Comparison of ENCODE assay signal across 5 cellular contexts in genomic region chr15:30303968-30304367, GRCh38.
DNase-seq lines count a peak whose midpoint lies in the region; ATAC-seq, FAIRE-seq and TF ChIP-seq lines count a peak whose summit lies in the region.
"Not testable (repeated sequence)": the region's sequence is repeated elsewhere in the genome, so short reads cannot be mapped to it uniquely, and the experiment has no call there.

No MANE protein-coding gene starts in this region.

- not testable (repeated sequence) for TF ChIP-seq EP300 in GM12878 (IDR thresholded peaks at IDR 0.05; ENCODE audit: borderline replicate concordance in 1 of 2, control insufficient read depth in 1 of 2, low read depth in 2 of 2, low read length in 2 of 2)

- H3K9me3 ChIP-seq in GM12878 (replicated peaks; ENCODE audit: control insufficient read depth, insufficient read depth, low read length) = not testable (repeated sequence)

- H3K4me3 ChIP-seq in GM12878; bronchial epithelial cell (ENCODE audit: low read depth, low read length): not testable (repeated sequence)

- H3K36me3 Mint-ChIP-seq in WTC11 = not testable (repeated sequence)

- not testable (repeated sequence) for TF ChIP-seq RAD21 in GM12878 (IDR thresholded peaks at IDR 0.05; ENCODE audit: insufficient read depth, low read depth, low read length)

- not testable (repeated sequence) for H3K9me3 Mint-ChIP-seq in WTC11

- CTCF ChIA-PET in WTC11 (lab: Charles Lee); GM12878 (lab: Yijun Ruan, JAX): not testable (repeated sequence)

- WGBS in GM12878 (ENCODE audit: insufficient coverage, insufficient replicate concordance, low lambda C conversion rate, missing lambda C conversion rate) = no CpG with 5 or more reads among the region's 3 CpGs

- not testable (repeated sequence) for H4K20me1 ChIP-seq in GM12878 (ENCODE audit: control insufficient read depth, insufficient read depth)

- DNase-seq in HTR-8/SVneo (ENCODE audit: insufficient read length, low spot score); WTC11 (ENCODE audit: low spot score); GM12878 (ENCODE audit: low read depth, low spot score); bronchial epithelial cell (ENCODE audit: low read depth); urothelium cell line (ENCODE audit: low spot score): not testable (repeated sequence)

- H3K79me2 ChIP-seq in GM12878 (ENCODE audit: control insufficient read depth, insufficient read depth, low read length) = not testable (repeated sequence)

- not testable (repeated sequence) for H3K4me1 Mint-ChIP-seq in WTC11

- H3K4me2 ChIP-seq in GM12878 (ENCODE audit: control insufficient read depth, insufficient read depth) = not testable (repeated sequence)

- H3K4me1 ChIP-seq in GM12878 (ENCODE audit: control insufficient read depth, insufficient read depth, low read length) = not testable (repeated sequence)

- BruUV-seq in GM12878 (replicated peaks; lab: Mats Ljungman, UMichigan) = not testable (repeated sequence)

- not testable (repeated sequence) for H2AFZ ChIP-seq in GM12878 (ENCODE audit: control insufficient read depth, low read depth, low read length)

- not testable (repeated sequence) for H3K27me3 Mint-ChIP-seq in WTC11 (ENCODE audit: low read depth)

- not testable (repeated sequence) for TF ChIP-seq CTCF in WTC11 (IDR thresholded peaks at IDR 0.05); GM12878 (IDR thresholded peaks at IDR 0.05 in 2 of 3, conservative IDR thresholded peaks at IDR 0.05 in 1 of 3; ENCODE audit: control insufficient read depth in 2 of 3, extremely low read depth in 1 of 3, insufficient read depth in 1 of 3, low read depth in 3 of 3, low read length in 3 of 3); bronchial epithelial cell (IDR thresholded peaks at IDR 0.05; ENCODE audit: insufficient read depth, low read length, severe bottlenecking)

- not testable (repeated sequence) for H3K27ac ChIP-seq in GM12878 (ENCODE audit: control insufficient read depth, insufficient read depth)

- RAD21 ChIA-PET in GM12878 (lab: Charles Lee; ENCODE audit: unreplicated experiment) = not testable (repeated sequence)

- TF ChIP-seq POLR2A in GM12878 (IDR thresholded peaks at IDR 0.05; ENCODE audit: low read depth, low read length) = not testable (repeated sequence)

- peak; percentile 53; the same call in 1 of the 2 replicates for ATAC-seq in WTC11
- ATAC-seq in GM12878 = not testable (repeated sequence)

- not testable (repeated sequence) for H3K4me3 Mint-ChIP-seq in WTC11

- FAIRE-seq in HTR-8/SVneo (lab: Jason Lieb, UNC) = peak; percentile 92
- FAIRE-seq in GM12878 (lab: Jason Lieb, UNC) = peak; percentile 35
- FAIRE-seq in bronchial epithelial cell (lab: Jason Lieb, UNC) = peak; percentile 90
- FAIRE-seq in urothelium cell line (lab: Jason Lieb, UNC) = peak; percentile 86

- POLR2A ChIA-PET in WTC11 (lab: Charles Lee); GM12878 (lab: Charles Lee): not testable (repeated sequence)

- H3K27me3 ChIP-seq in GM12878 (replicated peaks in 1 of 2; ENCODE audit: control insufficient read depth in 2 of 2, insufficient read depth in 2 of 2, low read length in 1 of 2); bronchial epithelial cell (ENCODE audit: control insufficient read depth, insufficient read depth, low read length): not testable (repeated sequence)

- in situ Hi-C loops in GM12878 (cut with MboI) = not testable (repeated sequence)

- not testable (repeated sequence) for H3K9ac ChIP-seq in GM12878 (ENCODE audit: control insufficient read depth, insufficient read depth, low read length)

- not testable (repeated sequence) for H3K27ac Mint-ChIP-seq in WTC11

- H3K36me3 ChIP-seq in GM12878 (ENCODE audit: control insufficient read depth in 2 of 2, insufficient read depth in 2 of 2, low read length in 1 of 2); bronchial epithelial cell (ENCODE audit: control insufficient read depth, insufficient read depth, low read length): not testable (repeated sequence)

- intact Hi-C loops in GM12878 (cut with micrococcal nuclease; ENCODE audit: unreplicated experiment) = not testable (repeated sequence)

- SMC1A ChIA-PET in GM12878 (lab: Charles Lee; ENCODE audit: uncharacterized antibody, unreplicated experiment) = not testable (repeated sequence)
